ENCODE assay signal across 1 cellular context in genomic region chr6:145044606-145045275, GRCh38.
TF ChIP-seq lines count a peak whose summit lies in the region.

No MANE protein-coding gene starts in this region.

TF ChIP-seq in HepG2, 621 proteins besides CTCF, POLR2A, EP300 and RAD21 (continued from another document):
- TF ChIP-seq ZNF136 (CRISPR knock-in tag; IDR thresholded peaks at IDR 0.05; ENCODE audit: low read depth) (no peak), EEA1 (CRISPR knock-in tag; IDR thresholded peaks at IDR 0.05; ENCODE audit: borderline replicate concordance) (no peak), ZNF775 (CRISPR knock-in tag; IDR thresholded peaks at IDR 0.05; ENCODE audit: borderline replicate concordance) (no peak), XBP1 (CRISPR knock-in tag; IDR thresholded peaks at IDR 0.05) (no peak), ZNF326 (CRISPR knock-in tag; IDR thresholded peaks at IDR 0.05; ENCODE audit: borderline replicate concordance) (no peak), SALL1 (CRISPR knock-in tag; IDR thresholded peaks at IDR 0.05) (no peak)
